18 cellular contexts compared by ENCODE assay signal in genomic region chr6:138572885-138573284, GRCh38.
DNase-seq lines count a peak whose midpoint lies in the region; ATAC-seq and TF ChIP-seq lines count a peak whose summit lies in the region.
"Had no signal": no experiment of that assay in that cellular context is flagged by ENCODE, and none has a peak within 500 bp of the region (broad histone marks: within the 10 kb centered on the region; RNA-seq: fewer than 3 reads in every experiment).

No MANE protein-coding gene starts in this region.

- H3K36me3 ChIP-seq in BLaER1 treated with 17β-estradiol and CSF1 and Interleukin-3, amounts not matched to agents 10 nM and 100 nM, result no peaks in the 10 kb centered on the region
- H3K36me3 ChIP-seq in HUES48 (ENCODE audit: control insufficient read depth, insufficient read depth, low read length), result no peaks in the 10 kb centered on the region
- H3K36me3 ChIP-seq in esophagus muscularis mucosa, result no peaks in the 10 kb centered on the region
- H3K36me3 ChIP-seq in neuron (ENCODE audit: insufficient read depth, low read length), result no peaks in the 10 kb centered on the region
- H3K36me3 ChIP-seq: breast epithelium, right atrium auricular region, thoracic aorta had no signal

- no peak for DNase-seq in esophagus muscularis mucosa (ENCODE audit: extremely low spot score)
- no peak for DNase-seq in activated T-cell treated with anti-CD3 and anti-CD28 coated beads, Interleukin-2, amount 50 U/mL, for 24 hours
- no peak for DNase-seq in MV-4-11 (lab: John Stamatoyannopoulos, UW)
- DNase-seq: activated CD4-positive, alpha-beta T cell treated with anti-CD3 and anti-CD28 coated beads, Interleukin-2, amount 10 ng/mL, durations not matched to agents 24 days and 14 days; CD8-positive, alpha-beta memory T cell; KG1 had no signal

- no peak overlapping the region for H3K4me3 Mint-ChIP-seq in activated T-cell treated with anti-CD3 and anti-CD28 coated beads, Interleukin-2, amount 50 U/mL, for 24 hours
- H3K4me3 Mint-ChIP-seq: activated CD4-positive, alpha-beta T cell treated with anti-CD3 and anti-CD28 coated beads, Interleukin-2, amount 10 ng/mL, durations not matched to agents 24 days and 14 days; stimulated activated effector memory CD8-positive, alpha-beta T cell treated with anti-CD3 and anti-CD28 coated beads, Interleukin-12 subunit alpha, Interleukin-12 subunit beta, amount 100 ng/mL, for 72 hours; T-cell had no signal

- no peak for TF ChIP-seq EP300 in esophagus muscularis mucosa (IDR thresholded peaks at IDR 0.05)

- no peaks in the 10 kb centered on the region for H3K9me3 ChIP-seq in BLaER1 treated with 17β-estradiol and CSF1 and Interleukin-3, amounts not matched to agents 10 nM and 100 nM (replicated peaks in 1 of 11)
- H3K9me3 ChIP-seq in HUES48 (ENCODE audit: control insufficient read depth, insufficient read depth, low read length) (no peaks in the 10 kb centered on the region), esophagus muscularis mucosa (no peaks in the 10 kb centered on the region), neuron (ENCODE audit: low read length) (no peaks in the 10 kb centered on the region)
- H3K9me3 ChIP-seq: breast epithelium, right atrium auricular region, thoracic aorta had no signal

- ATAC-seq in GM21723 (IDR thresholded peaks at IDR 0.05; ENCODE audit: unreplicated experiment) (no peak), HG02970 (IDR thresholded peaks at IDR 0.05; ENCODE audit: low FRiP score, unreplicated experiment) (no peak)

- H3K9ac ChIP-seq in BLaER1 treated with 17β-estradiol and CSF1 and Interleukin-3, amounts not matched to agents 10 nM and 100 nM, result no peak overlapping the region
- H3K9ac ChIP-seq in HUES48 (ENCODE audit: low read depth, low read length), result no peak overlapping the region

- intact Hi-C loops in esophagus muscularis mucosa (cut with DNase I), result no loop called here

- no peaks in the 10 kb centered on the region for H3K9me3 Mint-ChIP-seq in activated T-cell treated with anti-CD3 and anti-CD28 coated beads, Interleukin-2, amount 50 U/mL, for 24 hours
- H3K9me3 Mint-ChIP-seq: activated CD4-positive, alpha-beta T cell treated with anti-CD3 and anti-CD28 coated beads, Interleukin-2, amount 10 ng/mL, durations not matched to agents 24 days and 14 days; CD8-positive, alpha-beta memory T cell; stimulated activated effector memory CD8-positive, alpha-beta T cell treated with anti-CD3 and anti-CD28 coated beads, Interleukin-12 subunit alpha, Interleukin-12 subunit beta, amount 100 ng/mL, for 72 hours; T-cell had no signal

- peaks cover 44 to 52% (median 48%) of the 10 kb centered on the region in 11 experiments for H3K27me3 ChIP-seq in BLaER1 treated with 17β-estradiol and CSF1 and Interleukin-3, amounts not matched to agents 10 nM and 100 nM
- H3K27me3 ChIP-seq in HUES48 (ENCODE audit: control insufficient read depth, insufficient read depth, low read length) (no peaks in the 10 kb centered on the region), esophagus muscularis mucosa (no peaks in the 10 kb centered on the region), neuron (ENCODE audit: insufficient read depth, low read length) (no peaks in the 10 kb centered on the region)
- H3K27me3 ChIP-seq: breast epithelium, right atrium auricular region had no signal

- no peak for TF ChIP-seq CTCF in esophagus muscularis mucosa (IDR thresholded peaks at IDR 0.05)

- peaks cover 55 to 91% (median 68%) of the 10 kb centered on the region in 10 experiments for H3K4me1 ChIP-seq in BLaER1 treated with 17β-estradiol and CSF1 and Interleukin-3, amounts not matched to agents 10 nM and 100 nM
- H3K4me1 ChIP-seq in HUES48 (ENCODE audit: control insufficient read depth, insufficient read depth, low read length), result peaks cover 59% of the 10 kb centered on the region
- H3K4me1 ChIP-seq in esophagus muscularis mucosa, result peaks cover 3 to 26% (median 15%) of the 10 kb centered on the region in 4 donors
- H3K4me1 ChIP-seq in neuron (ENCODE audit: insufficient read depth, low read length), result peaks cover 39% of the 10 kb centered on the region
- H3K4me1 ChIP-seq: breast epithelium had no signal

- H2AFZ ChIP-seq in neuron (ENCODE audit: low read depth, low read length), result no peak overlapping the region

- H3K27ac ChIP-seq in BLaER1 treated with 17β-estradiol and CSF1 and Interleukin-3, amounts not matched to agents 10 nM and 100 nM, result no peak overlapping the region
- H3K27ac ChIP-seq in HUES48 (ENCODE audit: low read depth, low read length) (no peak overlapping the region), esophagus muscularis mucosa (replicated peaks in 1 of 4) (peak overlapping the region; percentile 45 to 80 (median 62))
- H3K27ac ChIP-seq: epithelial cell of prostate, HL-60, thoracic aorta had no signal

- peaks cover 11% of the 10 kb centered on the region for H3K27me3 Mint-ChIP-seq in activated T-cell treated with anti-CD3 and anti-CD28 coated beads, Interleukin-2, amount 50 U/mL, for 24 hours

- no peaks in the 10 kb centered on the region for H3K36me3 Mint-ChIP-seq in activated T-cell treated with anti-CD3 and anti-CD28 coated beads, Interleukin-2, amount 50 U/mL, for 24 hours (ENCODE audit: low read depth)
- H3K36me3 Mint-ChIP-seq: stimulated activated effector memory CD8-positive, alpha-beta T cell treated with anti-CD3 and anti-CD28 coated beads, Interleukin-12 subunit alpha, Interleukin-12 subunit beta, amount 100 ng/mL, for 72 hours; T-cell had no signal

- H4K20me1 ChIP-seq in BLaER1 treated with 17β-estradiol and CSF1 and Interleukin-3, amounts not matched to agents 10 nM and 100 nM, result peaks cover 0 to 12% (median 5%) of the 10 kb centered on the region in 11 experiments; a peak in 7 of 22 replicates

- H3K4me1 Mint-ChIP-seq in activated T-cell treated with anti-CD3 and anti-CD28 coated beads, Interleukin-2, amount 50 U/mL, for 24 hours (ENCODE audit: low read depth), result peaks cover 5% of the 10 kb centered on the region
- H3K4me1 Mint-ChIP-seq: activated CD4-positive, alpha-beta T cell treated with anti-CD3 and anti-CD28 coated beads, Interleukin-2, amount 10 ng/mL, durations not matched to agents 24 days and 14 days; CD8-positive, alpha-beta memory T cell; stimulated activated effector memory CD8-positive, alpha-beta T cell treated with anti-CD3 and anti-CD28 coated beads, Interleukin-12 subunit alpha, Interleukin-12 subunit beta, amount 100 ng/mL, for 72 hours had no signal

- no peak overlapping the region for H3K4me3 ChIP-seq in BLaER1 treated with 17β-estradiol and CSF1 and Interleukin-3, amounts not matched to agents 10 nM and 100 nM
- H3K4me3 ChIP-seq in HUES48 (ENCODE audit: low read depth, low read length) (peak overlapping the region; percentile 69; the same call in 1 of the 2 replicates), esophagus muscularis mucosa (no peak overlapping the region), neuron (ENCODE audit: low read length) (peak overlapping the region; percentile 78)

- no peak overlapping the region for H3K27ac Mint-ChIP-seq in activated T-cell treated with anti-CD3 and anti-CD28 coated beads, Interleukin-2, amount 50 U/mL, for 24 hours
- H3K27ac Mint-ChIP-seq: activated CD4-positive, alpha-beta T cell treated with anti-CD3 and anti-CD28 coated beads, Interleukin-2, amount 10 ng/mL, durations not matched to agents 24 days and 14 days; CD8-positive, alpha-beta memory T cell; stimulated activated effector memory CD8-positive, alpha-beta T cell treated with anti-CD3 and anti-CD28 coated beads, Interleukin-12 subunit alpha, Interleukin-12 subunit beta, amount 100 ng/mL, for 72 hours; T-cell had no signal

- TF ChIP-seq POLR2A in esophagus muscularis mucosa (IDR thresholded peaks at IDR 0.05; ENCODE audit: low read depth), result no peak

- H3K4me2 ChIP-seq in BLaER1 treated with 17β-estradiol and CSF1 and Interleukin-3, amounts not matched to agents 10 nM and 100 nM, result peak overlapping the region in 7 of 11 experiments; percentile 64 to 87 (median 80); a peak in 11 of 22 replicates

- WGBS in esophagus muscularis mucosa, result 77% methylated on average over 6 of the region's 6 CpGs

Comparison
In these comparisons a context has a peak if more than half of its experiments do, and no peak if none do; other contexts are left out.
1. H3K27ac ChIP-seq: peak in esophagus muscularis mucosa (4 of 4); none in BLaER1 treated with 17β-estradiol and CSF1 and Interleukin-3, amounts not matched to agents 10 nM and 100 nM (0 of 11) and HUES48 (single experiment).
2. H3K4me3 ChIP-seq: peak in HUES48 (single experiment) and neuron (single experiment); none in BLaER1 treated with 17β-estradiol and CSF1 and Interleukin-3, amounts not matched to agents 10 nM and 100 nM (0 of 10) and esophagus muscularis mucosa (0 of 4).